ENCODE assay signal across 24 cellular contexts in genomic region chr6:167951781-167952511, GRCh38. TPM values are rescaled to one million over a fixed set of nuclear protein-coding genes. Genes with fewer than 3 reads are reported as not detected.
"Had no signal": no experiment of that assay in that cellular context is flagged by ENCODE, and none has a peak within 500 bp of the region (broad histone marks: within the 10 kb centered on the region; RNA-seq: fewer than 3 reads in every experiment).

No MANE protein-coding gene starts in this region.

- H3K9me3 Mint-ChIP-seq: activated naive CD4-positive, alpha-beta T cell treated with anti-CD3 and anti-CD28 coated beads for 36 hours; activated naive CD8-positive, alpha-beta T cell treated with anti-CD3 and anti-CD28 coated beads, Interleukin-2, amount 50 U/mL, for 24 hours; activated T-cell treated with anti-CD3 and anti-CD28 coated beads, Interleukin-2, amount 50 U/mL, for 24 hours; neural crest cell had no signal

- H3K9me3 ChIP-seq: left lung, psoas muscle, tibial nerve had no signal

- H3K4me1 Mint-ChIP-seq: activated naive CD8-positive, alpha-beta T cell treated with anti-CD3 and anti-CD28 coated beads, Interleukin-2, amount 50 U/mL, for 24 hours; neural crest cell had no signal

- H3K27ac ChIP-seq: left lung, psoas muscle, skin epidermis, tibial nerve had no signal

- H3K4me3 ChIP-seq: left lung, psoas muscle, skin epidermis, tibial nerve had no signal

- DNase-seq: activated CD4-positive, alpha-beta T cell treated with anti-CD3 and anti-CD28 coated beads for 48 hours; activated CD4-positive, CD25-positive, alpha-beta regulatory T cell; activated CD8-positive, alpha-beta T cell treated with anti-CD3 and anti-CD28 coated beads, Interleukin-2, amount 10 ng/mL, durations not matched to agents 7 days and 5 days; activated naive CD4-positive, alpha-beta T cell treated with anti-CD3 and anti-CD28 coated beads for 36 hours; activated naive CD8-positive, alpha-beta T cell treated with anti-CD3 and anti-CD28 coated beads, Interleukin-2, amount 50 U/mL, for 24 hours; activated T-cell treated with anti-CD3 and anti-CD28 coated beads, Interleukin-2, amount 50 U/mL, for 24 hours; anterior cingulate cortex; effector CD4-positive, alpha-beta T cell; foreskin fibroblast; hippocampal formation; kidney; left lung; psoas muscle; right cardiac atrium; stimulated activated naive CD8-positive, alpha-beta T cell treated with anti-CD3 and anti-CD28 coated beads, Interleukin-15, Interleukin-2, amounts not matched to agents 100 U/mL and 50 U/mL, for 24 hours; substantia nigra; T-helper 1 cell; T-helper 9 cell had no signal

- H3K27ac Mint-ChIP-seq: activated CD8-positive, alpha-beta T cell treated with anti-CD3 and anti-CD28 coated beads, Interleukin-2, amount 10 ng/mL, durations not matched to agents 7 days and 5 days; activated naive CD4-positive, alpha-beta T cell treated with anti-CD3 and anti-CD28 coated beads for 36 hours; activated naive CD8-positive, alpha-beta T cell treated with anti-CD3 and anti-CD28 coated beads, Interleukin-2, amount 50 U/mL, for 24 hours; activated T-cell treated with anti-CD3 and anti-CD28 coated beads, Interleukin-2, amount 50 U/mL, for 24 hours had no signal

- H3K4me1 ChIP-seq: left lung, psoas muscle, tibial nerve had no signal

- FAIRE-seq: endothelial cell of umbilical vein, kidney, urothelium cell line had no signal

- H3K27me3 ChIP-seq: left lung, tibial nerve had no signal

- H3K27me3 Mint-ChIP-seq: activated naive CD8-positive, alpha-beta T cell treated with anti-CD3 and anti-CD28 coated beads, Interleukin-2, amount 50 U/mL, for 24 hours; activated T-cell treated with anti-CD3 and anti-CD28 coated beads, Interleukin-2, amount 50 U/mL, for 24 hours had no signal

- ATAC-seq: activated CD8-positive, alpha-beta T cell treated with anti-CD3 and anti-CD28 coated beads, Interleukin-2, amount 10 ng/mL, durations not matched to agents 7 days and 5 days; activated naive CD8-positive, alpha-beta T cell treated with anti-CD3 and anti-CD28 coated beads, Interleukin-2, amount 50 U/mL, for 24 hours; left lung; psoas muscle; right cardiac atrium; stimulated activated naive CD8-positive, alpha-beta T cell treated with anti-CD3 and anti-CD28 coated beads, Interleukin-15, Interleukin-2, amounts not matched to agents 100 U/mL and 50 U/mL, for 24 hours had no signal

- H3K4me3 Mint-ChIP-seq: activated CD8-positive, alpha-beta T cell treated with anti-CD3 and anti-CD28 coated beads, Interleukin-2, amount 10 ng/mL, durations not matched to agents 7 days and 5 days; activated naive CD4-positive, alpha-beta T cell treated with anti-CD3 and anti-CD28 coated beads for 36 hours; activated naive CD8-positive, alpha-beta T cell treated with anti-CD3 and anti-CD28 coated beads, Interleukin-2, amount 50 U/mL, for 24 hours; activated T-cell treated with anti-CD3 and anti-CD28 coated beads, Interleukin-2, amount 50 U/mL, for 24 hours; neural crest cell had no signal

RNA-seq across cellular contexts. Expression of gene KIF25, which starts 45.5 kb away (rescaled TPM):
- total RNA-seq: activated CD8-positive, alpha-beta T cell treated with anti-CD3 and anti-CD28 coated beads, Interleukin-2, amount 10 ng/mL, durations not matched to agents 7 days and 5 days; activated naive CD4-positive, alpha-beta T cell treated with anti-CD3 and anti-CD28 coated beads for 36 hours; endothelial cell of umbilical vein; kidney; lung microvascular endothelial cell; tibial nerve had no signal
